In the genomic region with DNA sequence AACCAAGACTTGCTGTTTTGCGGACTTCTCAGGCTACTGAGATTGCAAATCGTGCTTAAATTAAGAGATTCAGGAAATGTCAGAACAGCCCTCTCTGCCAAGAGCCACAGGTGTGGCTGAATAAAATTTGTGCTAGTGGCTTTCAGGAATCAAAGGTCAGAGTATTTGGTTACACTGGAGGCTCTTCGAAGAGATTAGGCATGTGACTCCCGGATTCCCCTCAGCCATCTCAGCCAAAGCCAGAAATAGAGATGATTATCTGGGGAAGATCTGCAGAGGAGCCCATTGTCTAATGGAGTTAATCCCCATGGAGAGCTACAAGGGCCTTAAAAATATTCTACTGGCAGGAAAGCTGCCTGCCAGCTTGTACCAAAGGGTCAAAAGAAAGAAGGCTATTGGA, we compare ENCODE assay signal across 22 cellular contexts.
"Had no signal": no experiment of that assay in that cellular context is flagged by ENCODE, and none has a peak within 500 bp of the region (broad histone marks: within the 10 kb centered on the region; RNA-seq: fewer than 3 reads in every experiment).

No MANE protein-coding gene starts in this region.

- H3K4me3 ChIP-seq: colonic mucosa, esophagus squamous epithelium, lung, psoas muscle, right lobe of liver, skin epidermis, suprapubic skin, thyroid gland, upper lobe of left lung, vagina had no signal

- ATAC-seq: left cardiac atrium; left ventricle myocardium superior; psoas muscle; right lobe of liver; stimulated activated effector memory CD8-positive, alpha-beta T cell treated with anti-CD3 and anti-CD28 coated beads, Interleukin-12 subunit alpha, Interleukin-12 subunit beta, amount 100 ng/mL, for 72 hours; stimulated activated naive CD8-positive, alpha-beta T cell treated with anti-CD3 and anti-CD28 coated beads, Interleukin-15, Interleukin-2, amounts not matched to agents 100 U/mL and 50 U/mL, for 24 hours had no signal

- H3K36me3 ChIP-seq: colonic mucosa, esophagus squamous epithelium, right lobe of liver, suprapubic skin, thyroid gland, upper lobe of left lung, vagina had no signal

- DNase-seq: colonic mucosa; dermis blood vessel endothelial cell; esophagus squamous epithelium; foreskin fibroblast; kidney; left cardiac atrium; left ventricle myocardium superior; mesenchymal stem cell; naive B cell; psoas muscle; retina; right lobe of liver; stimulated activated CD4-positive, alpha-beta T cell treated with anti-CD3 and anti-CD28 coated beads, Interleukin-2, amount 100 ng/mL, for 48 hours; stimulated activated CD8-positive, alpha-beta memory T cell treated with anti-CD3 and anti-CD28 coated beads, Interleukin-4, amount 100 ng/mL, for 48 hours; stimulated activated naive CD8-positive, alpha-beta T cell treated with anti-CD3 and anti-CD28 coated beads, Interleukin-15, Interleukin-2, amounts not matched to agents 100 U/mL and 50 U/mL, for 24 hours; thyroid gland; upper lobe of left lung had no signal

- H3K4me1 ChIP-seq: colonic mucosa, esophagus squamous epithelium, psoas muscle, right lobe of liver, thyroid gland, upper lobe of left lung, vagina had no signal

- H3K27me3 ChIP-seq: colonic mucosa, right lobe of liver, thyroid gland, upper lobe of left lung, vagina had no signal

- H3K27ac ChIP-seq: colonic mucosa, esophagus squamous epithelium, psoas muscle, right lobe of liver, skin epidermis, suprapubic skin, thyroid gland, upper lobe of left lung, vagina had no signal
